Comparison of ENCODE assay signal across 17 cellular contexts in the genomic region with DNA sequence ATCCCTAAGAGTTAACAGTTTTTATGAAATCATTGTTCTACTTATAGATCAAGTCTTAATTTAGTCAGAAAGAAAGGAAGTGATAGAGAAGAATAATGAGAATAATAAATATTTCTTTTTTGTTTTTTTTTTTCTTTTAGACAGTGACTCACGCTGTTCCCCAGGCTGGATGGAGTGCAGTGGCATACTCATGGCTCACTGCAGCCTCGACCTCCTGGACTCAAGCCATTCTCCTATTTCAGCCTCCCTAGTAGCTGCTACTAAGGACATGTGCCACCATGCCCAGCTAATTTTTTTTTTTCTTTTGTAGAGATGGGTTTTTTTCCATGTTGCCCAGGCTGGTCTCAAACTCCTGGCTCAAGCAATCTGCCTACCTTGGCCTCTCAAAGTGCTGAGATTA. TPM values are rescaled to one million over a fixed set of nuclear protein-coding genes. Genes with fewer than 3 reads are reported as not detected.
"Had no signal": no experiment of that assay in that cellular context is flagged by ENCODE, and none has a peak within 500 bp of the region (broad histone marks: within the 10 kb centered on the region; RNA-seq: fewer than 3 reads in every experiment).

No MANE protein-coding gene starts in this region.

- DNase-seq: activated CD4-positive, CD25-positive, alpha-beta regulatory T cell treated with anti-CD3 and anti-CD28 coated beads, Interleukin-2, amount 50 U/mL, for 72 hours; activated naive CD4-positive, alpha-beta T cell treated with Interleukin-2 at 50 U/mL for 16 hours; activated naive CD8-positive, alpha-beta T cell treated with anti-CD3 and anti-CD28 coated beads, Interleukin-2, amount 50 U/mL, for 24 hours; activated T-cell treated with anti-CD3 and anti-CD28 coated beads for 4 hours; colonic mucosa; kidney; left ventricle myocardium inferior; mesendoderm; T-cell; T-helper 9 cell; thyroid gland had no signal

- H3K4me3 ChIP-seq: colonic mucosa, left ventricle myocardium inferior, thyroid gland had no signal

- FAIRE-seq: kidney had no signal

- H3K27me3 ChIP-seq: colonic mucosa, thyroid gland had no signal

- ATAC-seq: activated naive CD8-positive, alpha-beta T cell treated with anti-CD3 and anti-CD28 coated beads, Interleukin-2, amount 50 U/mL, for 24 hours; natural killer cell treated with Interleukin-12 subunit alpha and Interleukin-12 subunit beta and Interleukin-15 and Interleukin-18, amount 100 ng/mL, for 72 hours; stimulated activated memory B cell treated with anti-CD40 and anti-IgM and Interleukin-4, amounts not matched to agents 10 μg/mL and 1 μg/mL and 100 μg/mL, for 72 hours; T-cell had no signal

- H3K36me3 ChIP-seq: colonic mucosa, left ventricle myocardium inferior, thyroid gland had no signal

RNA-seq across cellular contexts. Expression of gene IFNA21, which starts 11.0 kb away (rescaled TPM):
- total RNA-seq: aorta; cardiac septum; colonic mucosa; kidney; left ventricle myocardium inferior; natural killer cell treated with Interleukin-12 subunit alpha and Interleukin-12 subunit beta and Interleukin-15 and Interleukin-18, amount 100 ng/mL, for 72 hours; renal cortical epithelial cell; T-cell; thyroid gland; urinary bladder had no signal
- polyA plus RNA-seq: aorta, urinary bladder had no signal

RNA-seq across cellular contexts. Expression of gene IFNW1, which starts 13.9 kb away (rescaled TPM):
- total RNA-seq: aorta; cardiac septum; colonic mucosa; kidney; left ventricle myocardium inferior; natural killer cell treated with Interleukin-12 subunit alpha and Interleukin-12 subunit beta and Interleukin-15 and Interleukin-18, amount 100 ng/mL, for 72 hours; renal cortical epithelial cell; T-cell; thyroid gland; urinary bladder had no signal
- polyA plus RNA-seq: aorta, urinary bladder had no signal

RNA-seq across cellular contexts. Expression of gene IFNA4, which starts 31.9 kb away (rescaled TPM):
- total RNA-seq: aorta; cardiac septum; colonic mucosa; kidney; left ventricle myocardium inferior; natural killer cell treated with Interleukin-12 subunit alpha and Interleukin-12 subunit beta and Interleukin-15 and Interleukin-18, amount 100 ng/mL, for 72 hours; renal cortical epithelial cell; T-cell; thyroid gland; urinary bladder had no signal
- polyA plus RNA-seq: aorta, urinary bladder had no signal

RNA-seq across cellular contexts. Expression of gene IFNA7, which starts 46.5 kb away (rescaled TPM):
- total RNA-seq: aorta; cardiac septum; colonic mucosa; kidney; left ventricle myocardium inferior; natural killer cell treated with Interleukin-12 subunit alpha and Interleukin-12 subunit beta and Interleukin-15 and Interleukin-18, amount 100 ng/mL, for 72 hours; renal cortical epithelial cell; T-cell; thyroid gland; urinary bladder had no signal
- polyA plus RNA-seq: aorta, urinary bladder had no signal

RNA-seq across cellular contexts. Expression of gene IFNA10, which starts 51.4 kb away (rescaled TPM):
- total RNA-seq: aorta; cardiac septum; colonic mucosa; kidney; left ventricle myocardium inferior; natural killer cell treated with Interleukin-12 subunit alpha and Interleukin-12 subunit beta and Interleukin-15 and Interleukin-18, amount 100 ng/mL, for 72 hours; renal cortical epithelial cell; T-cell; thyroid gland; urinary bladder had no signal
- polyA plus RNA-seq: aorta, urinary bladder had no signal
